In the genomic region with DNA sequence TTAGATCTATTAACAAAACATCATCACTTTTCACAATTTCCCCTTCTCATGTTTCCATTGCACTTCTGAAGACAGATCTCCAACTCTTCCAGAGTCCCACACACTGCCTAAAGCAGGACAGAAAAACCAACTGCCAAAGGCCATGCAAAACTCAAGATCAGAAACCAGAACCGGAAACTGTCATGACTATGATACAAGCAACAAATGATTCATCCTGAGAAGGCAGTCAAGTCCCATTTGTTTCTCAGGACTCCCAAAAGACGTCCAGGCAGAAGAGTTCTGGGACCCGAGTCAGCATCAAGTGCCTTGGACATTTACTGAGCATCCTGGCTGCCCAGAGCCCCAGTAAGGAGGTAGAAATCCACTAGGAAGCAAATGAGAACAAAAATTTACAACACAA, we compare ENCODE assay signal across 1 cellular context.
TF ChIP-seq lines count a peak whose summit lies in the region.

No MANE protein-coding gene starts in this region.

TF ChIP-seq in SK-N-SH treated with all-trans-retinoic acid at 6 μM for 48 hours, 23 proteins besides CTCF, POLR2A, EP300 and RAD21 (continued from another document):
- TF ChIP-seq, protein P1, sequence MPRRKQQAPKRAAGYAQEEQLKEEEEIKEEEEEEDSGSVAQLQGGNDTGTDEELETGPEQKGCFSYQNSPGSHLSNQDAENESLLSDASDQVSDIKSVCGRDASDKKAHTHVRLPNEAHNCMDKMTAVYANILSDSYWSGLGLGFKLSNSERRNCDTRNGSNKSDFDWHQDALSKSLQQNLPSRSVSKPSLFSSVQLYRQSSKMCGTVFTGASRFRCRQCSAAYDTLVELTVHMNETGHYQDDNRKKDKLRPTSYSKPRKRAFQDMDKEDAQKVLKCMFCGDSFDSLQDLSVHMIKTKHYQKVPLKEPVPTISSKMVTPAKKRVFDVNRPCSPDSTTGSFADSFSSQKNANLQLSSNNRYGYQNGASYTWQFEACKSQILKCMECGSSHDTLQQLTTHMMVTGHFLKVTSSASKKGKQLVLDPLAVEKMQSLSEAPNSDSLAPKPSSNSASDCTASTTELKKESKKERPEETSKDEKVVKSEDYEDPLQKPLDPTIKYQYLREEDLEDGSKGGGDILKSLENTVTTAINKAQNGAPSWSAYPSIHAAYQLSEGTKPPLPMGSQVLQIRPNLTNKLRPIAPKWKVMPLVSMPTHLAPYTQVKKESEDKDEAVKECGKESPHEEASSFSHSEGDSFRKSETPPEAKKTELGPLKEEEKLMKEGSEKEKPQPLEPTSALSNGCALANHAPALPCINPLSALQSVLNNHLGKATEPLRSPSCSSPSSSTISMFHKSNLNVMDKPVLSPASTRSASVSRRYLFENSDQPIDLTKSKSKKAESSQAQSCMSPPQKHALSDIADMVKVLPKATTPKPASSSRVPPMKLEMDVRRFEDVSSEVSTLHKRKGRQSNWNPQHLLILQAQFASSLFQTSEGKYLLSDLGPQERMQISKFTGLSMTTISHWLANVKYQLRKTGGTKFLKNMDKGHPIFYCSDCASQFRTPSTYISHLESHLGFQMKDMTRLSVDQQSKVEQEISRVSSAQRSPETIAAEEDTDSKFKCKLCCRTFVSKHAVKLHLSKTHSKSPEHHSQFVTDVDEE (CRISPR knock-in tag; IDR thresholded peaks at IDR 0.05) = no peak
- TF ChIP-seq TOX (CRISPR knock-in tag; IDR thresholded peaks at IDR 0.05; ENCODE audit: borderline replicate concordance) (no peak), BACH2 (CRISPR knock-in tag; IDR thresholded peaks at IDR 0.05; ENCODE audit: borderline replicate concordance) (no peak), OSR1 (CRISPR knock-in tag; IDR thresholded peaks at IDR 0.05) (no peak), ARNTL (CRISPR knock-in tag; IDR thresholded peaks at IDR 0.05; ENCODE audit: borderline replicate concordance, low read depth) (no peak), ZFP30 (CRISPR knock-in tag; IDR thresholded peaks at IDR 0.05) (no peak), POU6F1 (CRISPR knock-in tag; IDR thresholded peaks at IDR 0.05; ENCODE audit: borderline replicate concordance, low read depth) (no peak), CSRNP3 (CRISPR knock-in tag; IDR thresholded peaks at IDR 0.05) (no peak), ZFP3 (CRISPR knock-in tag; IDR thresholded peaks at IDR 0.05) (no peak), ISL1 (CRISPR knock-in tag; IDR thresholded peaks at IDR 0.05) (no peak), CREB5 (CRISPR knock-in tag; IDR thresholded peaks at IDR 0.05; ENCODE audit: low read depth) (no peak), GLIS3 (CRISPR knock-in tag; IDR thresholded peaks at IDR 0.05) (no peak)
- TF ChIP-seq, protein P2, sequence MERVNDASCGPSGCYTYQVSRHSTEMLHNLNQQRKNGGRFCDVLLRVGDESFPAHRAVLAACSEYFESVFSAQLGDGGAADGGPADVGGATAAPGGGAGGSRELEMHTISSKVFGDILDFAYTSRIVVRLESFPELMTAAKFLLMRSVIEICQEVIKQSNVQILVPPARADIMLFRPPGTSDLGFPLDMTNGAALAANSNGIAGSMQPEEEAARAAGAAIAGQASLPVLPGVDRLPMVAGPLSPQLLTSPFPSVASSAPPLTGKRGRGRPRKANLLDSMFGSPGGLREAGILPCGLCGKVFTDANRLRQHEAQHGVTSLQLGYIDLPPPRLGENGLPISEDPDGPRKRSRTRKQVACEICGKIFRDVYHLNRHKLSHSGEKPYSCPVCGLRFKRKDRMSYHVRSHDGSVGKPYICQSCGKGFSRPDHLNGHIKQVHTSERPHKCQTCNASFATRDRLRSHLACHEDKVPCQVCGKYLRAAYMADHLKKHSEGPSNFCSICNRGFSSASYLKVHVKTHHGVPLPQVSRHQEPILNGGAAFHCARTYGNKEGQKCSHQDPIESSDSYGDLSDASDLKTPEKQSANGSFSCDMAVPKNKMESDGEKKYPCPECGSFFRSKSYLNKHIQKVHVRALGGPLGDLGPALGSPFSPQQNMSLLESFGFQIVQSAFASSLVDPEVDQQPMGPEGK (CRISPR knock-in tag; IDR thresholded peaks at IDR 0.05; ENCODE audit: borderline replicate concordance) = no peak
